1 cellular context compared by ENCODE assay signal in genomic region chr17:32331243-32332040, GRCh38.
TF ChIP-seq lines count a peak whose summit lies in the region.

No MANE protein-coding gene starts in this region.

TF ChIP-seq in K562, 482 proteins besides CTCF, POLR2A, EP300 and RAD21:
- no peak for TF ChIP-seq ARID2 (IDR thresholded peaks at IDR 0.05)
- TF ChIP-seq, protein P1, sequence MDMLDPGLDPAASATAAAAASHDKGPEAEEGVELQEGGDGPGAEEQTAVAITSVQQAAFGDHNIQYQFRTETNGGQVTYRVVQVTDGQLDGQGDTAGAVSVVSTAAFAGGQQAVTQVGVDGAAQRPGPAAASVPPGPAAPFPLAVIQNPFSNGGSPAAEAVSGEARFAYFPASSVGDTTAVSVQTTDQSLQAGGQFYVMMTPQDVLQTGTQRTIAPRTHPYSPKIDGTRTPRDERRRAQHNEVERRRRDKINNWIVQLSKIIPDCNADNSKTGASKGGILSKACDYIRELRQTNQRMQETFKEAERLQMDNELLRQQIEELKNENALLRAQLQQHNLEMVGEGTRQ (CRISPR knock-in tag; IDR thresholded peaks at IDR 0.05) = no peak
- no peak for TF ChIP-seq FOXP1 (CRISPR knock-in tag; IDR thresholded peaks at IDR 0.05)
- no peak for TF ChIP-seq ZNF165 (CRISPR knock-in tag; IDR thresholded peaks at IDR 0.05; ENCODE audit: borderline replicate concordance)
- no peak for TF ChIP-seq BDP1 (IDR thresholded peaks at IDR 0.05; ENCODE audit: insufficient read depth, insufficient read length)
- TF ChIP-seq GTF2E2 (tag; IDR thresholded peaks at IDR 0.05) = no peak
- TF ChIP-seq, protein P2, sequence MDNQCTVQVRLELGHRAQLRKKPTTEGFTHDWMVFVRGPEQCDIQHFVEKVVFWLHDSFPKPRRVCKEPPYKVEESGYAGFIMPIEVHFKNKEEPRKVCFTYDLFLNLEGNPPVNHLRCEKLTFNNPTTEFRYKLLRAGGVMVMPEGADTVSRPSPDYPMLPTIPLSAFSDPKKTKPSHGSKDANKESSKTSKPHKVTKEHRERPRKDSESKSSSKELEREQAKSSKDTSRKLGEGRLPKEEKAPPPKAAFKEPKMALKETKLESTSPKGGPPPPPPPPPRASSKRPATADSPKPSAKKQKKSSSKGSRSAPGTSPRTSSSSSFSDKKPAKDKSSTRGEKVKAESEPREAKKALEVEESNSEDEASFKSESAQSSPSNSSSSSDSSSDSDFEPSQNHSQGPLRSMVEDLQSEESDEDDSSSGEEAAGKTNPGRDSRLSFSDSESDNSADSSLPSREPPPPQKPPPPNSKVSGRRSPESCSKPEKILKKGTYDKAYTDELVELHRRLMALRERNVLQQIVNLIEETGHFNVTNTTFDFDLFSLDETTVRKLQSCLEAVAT (IDR thresholded peaks at IDR 0.05) = no peak
- no peak for TF ChIP-seq ETS2 (tag; IDR thresholded peaks at IDR 0.05; ENCODE audit: borderline replicate concordance, poor library complexity, severe bottlenecking)
- no peak for TF ChIP-seq PATZ1 (CRISPR knock-in tag; IDR thresholded peaks at IDR 0.05; ENCODE audit: borderline replicate concordance)
- TF ChIP-seq, protein P3, sequence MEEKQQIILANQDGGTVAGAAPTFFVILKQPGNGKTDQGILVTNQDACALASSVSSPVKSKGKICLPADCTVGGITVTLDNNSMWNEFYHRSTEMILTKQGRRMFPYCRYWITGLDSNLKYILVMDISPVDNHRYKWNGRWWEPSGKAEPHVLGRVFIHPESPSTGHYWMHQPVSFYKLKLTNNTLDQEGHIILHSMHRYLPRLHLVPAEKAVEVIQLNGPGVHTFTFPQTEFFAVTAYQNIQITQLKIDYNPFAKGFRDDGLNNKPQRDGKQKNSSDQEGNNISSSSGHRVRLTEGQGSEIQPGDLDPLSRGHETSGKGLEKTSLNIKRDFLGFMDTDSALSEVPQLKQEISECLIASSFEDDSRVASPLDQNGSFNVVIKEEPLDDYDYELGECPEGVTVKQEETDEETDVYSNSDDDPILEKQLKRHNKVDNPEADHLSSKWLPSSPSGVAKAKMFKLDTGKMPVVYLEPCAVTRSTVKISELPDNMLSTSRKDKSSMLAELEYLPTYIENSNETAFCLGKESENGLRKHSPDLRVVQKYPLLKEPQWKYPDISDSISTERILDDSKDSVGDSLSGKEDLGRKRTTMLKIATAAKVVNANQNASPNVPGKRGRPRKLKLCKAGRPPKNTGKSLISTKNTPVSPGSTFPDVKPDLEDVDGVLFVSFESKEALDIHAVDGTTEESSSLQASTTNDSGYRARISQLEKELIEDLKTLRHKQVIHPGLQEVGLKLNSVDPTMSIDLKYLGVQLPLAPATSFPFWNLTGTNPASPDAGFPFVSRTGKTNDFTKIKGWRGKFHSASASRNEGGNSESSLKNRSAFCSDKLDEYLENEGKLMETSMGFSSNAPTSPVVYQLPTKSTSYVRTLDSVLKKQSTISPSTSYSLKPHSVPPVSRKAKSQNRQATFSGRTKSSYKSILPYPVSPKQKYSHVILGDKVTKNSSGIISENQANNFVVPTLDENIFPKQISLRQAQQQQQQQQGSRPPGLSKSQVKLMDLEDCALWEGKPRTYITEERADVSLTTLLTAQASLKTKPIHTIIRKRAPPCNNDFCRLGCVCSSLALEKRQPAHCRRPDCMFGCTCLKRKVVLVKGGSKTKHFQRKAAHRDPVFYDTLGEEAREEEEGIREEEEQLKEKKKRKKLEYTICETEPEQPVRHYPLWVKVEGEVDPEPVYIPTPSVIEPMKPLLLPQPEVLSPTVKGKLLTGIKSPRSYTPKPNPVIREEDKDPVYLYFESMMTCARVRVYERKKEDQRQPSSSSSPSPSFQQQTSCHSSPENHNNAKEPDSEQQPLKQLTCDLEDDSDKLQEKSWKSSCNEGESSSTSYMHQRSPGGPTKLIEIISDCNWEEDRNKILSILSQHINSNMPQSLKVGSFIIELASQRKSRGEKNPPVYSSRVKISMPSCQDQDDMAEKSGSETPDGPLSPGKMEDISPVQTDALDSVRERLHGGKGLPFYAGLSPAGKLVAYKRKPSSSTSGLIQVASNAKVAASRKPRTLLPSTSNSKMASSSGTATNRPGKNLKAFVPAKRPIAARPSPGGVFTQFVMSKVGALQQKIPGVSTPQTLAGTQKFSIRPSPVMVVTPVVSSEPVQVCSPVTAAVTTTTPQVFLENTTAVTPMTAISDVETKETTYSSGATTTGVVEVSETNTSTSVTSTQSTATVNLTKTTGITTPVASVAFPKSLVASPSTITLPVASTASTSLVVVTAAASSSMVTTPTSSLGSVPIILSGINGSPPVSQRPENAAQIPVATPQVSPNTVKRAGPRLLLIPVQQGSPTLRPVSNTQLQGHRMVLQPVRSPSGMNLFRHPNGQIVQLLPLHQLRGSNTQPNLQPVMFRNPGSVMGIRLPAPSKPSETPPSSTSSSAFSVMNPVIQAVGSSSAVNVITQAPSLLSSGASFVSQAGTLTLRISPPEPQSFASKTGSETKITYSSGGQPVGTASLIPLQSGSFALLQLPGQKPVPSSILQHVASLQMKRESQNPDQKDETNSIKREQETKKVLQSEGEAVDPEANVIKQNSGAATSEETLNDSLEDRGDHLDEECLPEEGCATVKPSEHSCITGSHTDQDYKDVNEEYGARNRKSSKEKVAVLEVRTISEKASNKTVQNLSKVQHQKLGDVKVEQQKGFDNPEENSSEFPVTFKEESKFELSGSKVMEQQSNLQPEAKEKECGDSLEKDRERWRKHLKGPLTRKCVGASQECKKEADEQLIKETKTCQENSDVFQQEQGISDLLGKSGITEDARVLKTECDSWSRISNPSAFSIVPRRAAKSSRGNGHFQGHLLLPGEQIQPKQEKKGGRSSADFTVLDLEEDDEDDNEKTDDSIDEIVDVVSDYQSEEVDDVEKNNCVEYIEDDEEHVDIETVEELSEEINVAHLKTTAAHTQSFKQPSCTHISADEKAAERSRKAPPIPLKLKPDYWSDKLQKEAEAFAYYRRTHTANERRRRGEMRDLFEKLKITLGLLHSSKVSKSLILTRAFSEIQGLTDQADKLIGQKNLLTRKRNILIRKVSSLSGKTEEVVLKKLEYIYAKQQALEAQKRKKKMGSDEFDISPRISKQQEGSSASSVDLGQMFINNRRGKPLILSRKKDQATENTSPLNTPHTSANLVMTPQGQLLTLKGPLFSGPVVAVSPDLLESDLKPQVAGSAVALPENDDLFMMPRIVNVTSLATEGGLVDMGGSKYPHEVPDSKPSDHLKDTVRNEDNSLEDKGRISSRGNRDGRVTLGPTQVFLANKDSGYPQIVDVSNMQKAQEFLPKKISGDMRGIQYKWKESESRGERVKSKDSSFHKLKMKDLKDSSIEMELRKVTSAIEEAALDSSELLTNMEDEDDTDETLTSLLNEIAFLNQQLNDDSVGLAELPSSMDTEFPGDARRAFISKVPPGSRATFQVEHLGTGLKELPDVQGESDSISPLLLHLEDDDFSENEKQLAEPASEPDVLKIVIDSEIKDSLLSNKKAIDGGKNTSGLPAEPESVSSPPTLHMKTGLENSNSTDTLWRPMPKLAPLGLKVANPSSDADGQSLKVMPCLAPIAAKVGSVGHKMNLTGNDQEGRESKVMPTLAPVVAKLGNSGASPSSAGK (IDR thresholded peaks at IDR 0.05) = no peak
- TF ChIP-seq RBM17 (IDR thresholded peaks at IDR 0.05; ENCODE audit: borderline replicate concordance, low read depth, low read length) = no peak
- no peak for TF ChIP-seq CREB3 (tag; conservative IDR thresholded peaks at IDR 0.05; ENCODE audit: low read depth)
- peak; percentile 10; the same call in 1 of the 2 replicates for TF ChIP-seq CEBPB (tag; IDR thresholded peaks at IDR 0.05)
- TF ChIP-seq MEIS2 (IDR thresholded peaks at IDR 0.05; ENCODE audit: partially characterized antibody) = no peak
- no peak for TF ChIP-seq CEBPG (CRISPR knock-in tag; IDR thresholded peaks at IDR 0.05)
- 0 out of 4 replicates have a peak, but pooled peaks of 1 of the 2 experiments have one; percentile 13 for TF ChIP-seq CEBPG (tag; conservative IDR thresholded peaks at IDR 0.05 in 1 of 2, IDR thresholded peaks at IDR 0.05 in 1 of 2)
